17 cellular contexts compared by ENCODE assay signal in genomic region chr6:21609881-21610329, GRCh38. TPM values are rescaled to one million over a fixed set of nuclear protein-coding genes. Genes with fewer than 3 reads are reported as not detected.
DNase-seq lines count a peak whose midpoint lies in the region; ATAC-seq, FAIRE-seq and TF ChIP-seq lines count a peak whose summit lies in the region.
"Had no signal": no experiment of that assay in that cellular context is flagged by ENCODE, and none has a peak within 500 bp of the region (broad histone marks: within the 10 kb centered on the region; RNA-seq: fewer than 3 reads in every experiment).

No MANE protein-coding gene starts in this region.

- TF ChIP-seq POLR2A in HepG2 (IDR thresholded peaks at IDR 0.05; ENCODE audit: insufficient read depth in 1 of 2, low read depth in 2 of 2, low read length in 2 of 2) (no peak), right lobe of liver (IDR thresholded peaks at IDR 0.05) (no peak), testis (IDR thresholded peaks at IDR 0.05) (no peak)

- H3F3A ChIP-seq in SU-DHL-6 (ENCODE audit: insufficient read depth): no peaks in the 10 kb centered on the region

- CTCF ChIA-PET in HepG2 (lab: Yijun Ruan, JAX; ENCODE audit: low intra/inter-chr PET ratio, low total read pairs): no interaction called here
- CTCF ChIA-PET in activated CD4-positive, alpha-beta T cell treated with anti-CD3 and anti-CD28 coated beads, Interleukin-2, amount 10 ng/mL, durations not matched to agents 7 days and 5 days (lab: Charles Lee): no interaction called here

- H3K27ac ChIP-seq in HepG2 (ENCODE audit: extremely low read length, insufficient read depth, low read length) (no peak overlapping the region), right lobe of liver (no peak overlapping the region), Karpas-422 (ENCODE audit: low read length) (no peak overlapping the region), SU-DHL-6 (ENCODE audit: low read depth, low read length) (peak overlapping the region; percentile 45; the same call in 1 of the 2 replicates), testis (no peak overlapping the region)
- H3K27ac ChIP-seq in effector memory CD4-positive, alpha-beta T cell (ENCODE audit: insufficient read depth, low read length, poor library complexity, severe bottlenecking): no peak overlapping the region
- H3K27ac ChIP-seq: 22Rv1, RWPE1, SJCRH30 had no signal

- no peaks in the 10 kb centered on the region for H3K4me1 Mint-ChIP-seq in activated CD4-positive, alpha-beta T cell treated with anti-CD3 and anti-CD28 coated beads, Interleukin-2, amount 10 ng/mL, durations not matched to agents 7 days and 5 days

- no peak overlapping the region for H3K27ac Mint-ChIP-seq in activated CD4-positive, alpha-beta T cell treated with anti-CD3 and anti-CD28 coated beads, Interleukin-2, amount 10 ng/mL, durations not matched to agents 7 days and 5 days

- H3K4me3 ChIP-seq in HepG2 (replicated peaks in 1 of 3; ENCODE audit: insufficient read depth in 1 of 3, low read depth in 2 of 3, low read length in 3 of 3) (no peak overlapping the region), right lobe of liver (no peak overlapping the region), Karpas-422 (ENCODE audit: low read length) (no peak overlapping the region), SU-DHL-6 (ENCODE audit: insufficient read depth, low read length, poor library complexity, severe bottlenecking) (no peak overlapping the region), testis (peak overlapping the region; percentile 36 to 42)
- H3K4me3 ChIP-seq in effector memory CD4-positive, alpha-beta T cell (ENCODE audit: insufficient read depth, low read depth, low read length, poor library complexity, severe bottlenecking): no peak overlapping the region
- H3K4me3 ChIP-seq: SJCRH30 had no signal

- BruUV-seq in HepG2 (replicated peaks; lab: Mats Ljungman, UMichigan): no TSS peak

- 83% methylated on average over 13 of the region's 28 CpGs for WGBS in HepG2 (ENCODE audit: low lambda C conversion rate)
- no CpG with 5 or more reads among the region's 28 CpGs for WGBS in right lobe of liver (ENCODE audit: insufficient coverage, low coverage, low lambda C conversion rate, missing lambda C conversion rate)
- WGBS in testis, 2 donors: 76% methylated on average over 18 of the region's 28 CpGs; no CpG with 5 or more reads in 1 of the 2 donors

- H3K4me2 ChIP-seq in HepG2 (ENCODE audit: low read depth, low read length) (no peak overlapping the region), Karpas-422 (ENCODE audit: low read depth, low read length, poor library complexity, severe bottlenecking) (peak overlapping the region; percentile 34), SU-DHL-6 (ENCODE audit: low read depth, low read length, poor library complexity, severe bottlenecking) (peak overlapping the region; percentile 18)

- H4K20me1 ChIP-seq in HepG2 (ENCODE audit: insufficient read depth, low read length) (no peaks in the 10 kb centered on the region), Karpas-422 (ENCODE audit: insufficient read depth, low read depth, low read length) (no peaks in the 10 kb centered on the region), SU-DHL-6 (ENCODE audit: low read depth, low read length) (no peaks in the 10 kb centered on the region)

- H3K4me1 ChIP-seq in HepG2 (ENCODE audit: insufficient read depth, low read length): no peaks in the 10 kb centered on the region
- no peaks in the 10 kb centered on the region for H3K4me1 ChIP-seq in right lobe of liver
- H3K4me1 ChIP-seq in Karpas-422 (ENCODE audit: low read length): peaks cover 14% of the 10 kb centered on the region
- H3K4me1 ChIP-seq in testis: no peaks in the 10 kb centered on the region
- no peaks in the 10 kb centered on the region for H3K4me1 ChIP-seq in effector memory CD4-positive, alpha-beta T cell (ENCODE audit: control insufficient read depth, insufficient read depth, low read length, poor library complexity, severe bottlenecking)
- H3K4me1 ChIP-seq: SJCRH30 had no signal

- no peak for FAIRE-seq in HepG2 (lab: Jason Lieb, UNC)

- TF ChIP-seq CTCF in HepG2 (CRISPR knock-in tag; IDR thresholded peaks at IDR 0.05) (no peak), right lobe of liver (IDR thresholded peaks at IDR 0.05) (no peak), SU-DHL-6 (IDR thresholded peaks at IDR 0.05; ENCODE audit: insufficient read depth, low read length, poor library complexity, severe bottlenecking) (no peak), testis (IDR thresholded peaks at IDR 0.05) (no peak)

- POLR2A ChIA-PET in HepG2 (lab: Yijun Ruan, JAX): no interaction called here
- POLR2A ChIA-PET in activated CD4-positive, alpha-beta T cell treated with anti-CD3 and anti-CD28 coated beads, Interleukin-2, amount 10 ng/mL, durations not matched to agents 7 days and 5 days (lab: Charles Lee): no interaction called here

- DNase-seq in HepG2 (ENCODE audit: low spot score) (no peak), right lobe of liver (no peak), Karpas-422 (no peak), testis (peak; percentile 24), COR-L47 (lab: John Stamatoyannopoulos, UW) (no peak)
- no peak for DNase-seq in effector memory CD4-positive, alpha-beta T cell
- DNase-seq in activated CD4-positive, alpha-beta T cell treated with anti-CD3 and anti-CD28 coated beads, Interleukin-2, amount 10 ng/mL, durations not matched to agents 7 days and 5 days: no peak
- DNase-seq: DMS 273 treated with DMSO at 0.1 percent for 48 hours, MM.1S, NCI-H187 treated with DMSO at 0.1 percent for 48 hours, NCI-H345, NCI-H526 treated with DMSO at 0.1 percent for 48 hours, PC-3, SJCRH30 had no signal

- intact Hi-C loops in HepG2 (cut with micrococcal nuclease; ENCODE audit: unreplicated experiment): no loop called here
- intact Hi-C loops in right lobe of liver (cut with DNase I): no loop called here
- intact Hi-C loops in testis (cut with DNase I; ENCODE audit: low total_unique reads): no loop called here

- no peaks in the 10 kb centered on the region for H3K9me3 Mint-ChIP-seq in activated CD4-positive, alpha-beta T cell treated with anti-CD3 and anti-CD28 coated beads, Interleukin-2, amount 10 ng/mL, durations not matched to agents 7 days and 5 days

- H3K9me2 ChIP-seq in Karpas-422 (replicated peaks; ENCODE audit: insufficient read depth, low read length) (no peaks in the 10 kb centered on the region), SU-DHL-6 (replicated peaks; ENCODE audit: insufficient read depth, low read length) (no peaks in the 10 kb centered on the region)

- no peak overlapping the region for H2AFZ ChIP-seq in HepG2 (ENCODE audit: low read length)
- no peak overlapping the region for H2AFZ ChIP-seq in Karpas-422 (ENCODE audit: low read length)
- no peak overlapping the region for H2AFZ ChIP-seq in SU-DHL-6 (ENCODE audit: low read depth, low read length, severe bottlenecking)

- no peak for TF ChIP-seq RAD21 in HepG2 (CRISPR knock-in tag; IDR thresholded peaks at IDR 0.05)

- H3K36me3 ChIP-seq in HepG2 (replicated peaks in 1 of 2; ENCODE audit: control insufficient read depth in 1 of 2, insufficient read depth in 2 of 2, low read length in 2 of 2) (no peaks in the 10 kb centered on the region), right lobe of liver (no peaks in the 10 kb centered on the region), Karpas-422 (ENCODE audit: insufficient read depth, low read length) (no peaks in the 10 kb centered on the region), SU-DHL-6 (ENCODE audit: low read length) (no peaks in the 10 kb centered on the region), testis (ENCODE audit: low read depth, missing control alignments) (no peaks in the 10 kb centered on the region)
- H3K36me3 ChIP-seq in effector memory CD4-positive, alpha-beta T cell (ENCODE audit: control insufficient read depth, insufficient read depth, low read length): no peaks in the 10 kb centered on the region
- H3K36me3 ChIP-seq: SJCRH30 had no signal

- H3K9me3 ChIP-seq in HepG2 (ENCODE audit: low read length): no peaks in the 10 kb centered on the region
- no peaks in the 10 kb centered on the region for H3K9me3 ChIP-seq in right lobe of liver
- H3K9me3 ChIP-seq in Karpas-422 (ENCODE audit: low read length): no peaks in the 10 kb centered on the region
- no peaks in the 10 kb centered on the region for H3K9me3 ChIP-seq in SU-DHL-6 (ENCODE audit: insufficient read depth, low read length)
- no peaks in the 10 kb centered on the region for H3K9me3 ChIP-seq in testis
- no peaks in the 10 kb centered on the region for H3K9me3 ChIP-seq in effector memory CD4-positive, alpha-beta T cell (ENCODE audit: control insufficient read depth, low read length)
- H3K9me3 ChIP-seq: SJCRH30 had no signal

- no peak overlapping the region for H3K4me3 Mint-ChIP-seq in activated CD4-positive, alpha-beta T cell treated with anti-CD3 and anti-CD28 coated beads, Interleukin-2, amount 10 ng/mL, durations not matched to agents 7 days and 5 days

- in situ Hi-C loops in HepG2 (cut with HindIII; ENCODE audit: extremely low pct_ligation_motif_present, low pct_unique_long_range_greater_than_20kb): no loop called here

- H3K9ac ChIP-seq in HepG2 (ENCODE audit: insufficient read depth, low read depth, low read length): no peak overlapping the region
- no peak overlapping the region for H3K9ac ChIP-seq in Karpas-422 (ENCODE audit: low read length)
- peak overlapping the region; percentile 18; the same call in 1 of the 2 replicates for H3K9ac ChIP-seq in SU-DHL-6 (ENCODE audit: low read length)

- H3K27me3 ChIP-seq in HepG2 (ENCODE audit: control insufficient read depth in 1 of 2, insufficient read depth in 2 of 2, low read length in 2 of 2) (no peaks in the 10 kb centered on the region; a peak in 1 of 5 replicates), right lobe of liver (no peaks in the 10 kb centered on the region), Karpas-422 (ENCODE audit: low read length) (no peaks in the 10 kb centered on the region), SU-DHL-6 (ENCODE audit: low read length) (no peaks in the 10 kb centered on the region), testis (no peaks in the 10 kb centered on the region)
- H3K27me3 ChIP-seq in effector memory CD4-positive, alpha-beta T cell (replicated peaks; ENCODE audit: control insufficient read depth, insufficient read depth, low read length, poor library complexity, severe bottlenecking): no peaks in the 10 kb centered on the region
- H3K27me3 ChIP-seq: SJCRH30 had no signal

- TF ChIP-seq EP300 in HepG2 (IDR thresholded peaks at IDR 0.05; ENCODE audit: low read depth in 2 of 2, low read length in 2 of 2) (no peak), HepG2 (CRISPR knock-in tag; IDR thresholded peaks at IDR 0.05; ENCODE audit: borderline replicate concordance) (no peak)

- H3K79me2 ChIP-seq in HepG2 (ENCODE audit: insufficient read depth, low read length) (no peaks in the 10 kb centered on the region), Karpas-422 (ENCODE audit: low read length) (no peaks in the 10 kb centered on the region), SU-DHL-6 (ENCODE audit: insufficient read depth, low read length) (no peaks in the 10 kb centered on the region)

- H3K27me3 Mint-ChIP-seq in activated CD4-positive, alpha-beta T cell treated with anti-CD3 and anti-CD28 coated beads, Interleukin-2, amount 10 ng/mL, durations not matched to agents 7 days and 5 days: peaks cover under 1% of the 10 kb centered on the region

- no peak for ATAC-seq in HepG2
- no peak for ATAC-seq in right lobe of liver
- ATAC-seq: PC-3 had no signal

- no peaks in the 10 kb centered on the region for H3K36me3 Mint-ChIP-seq in activated CD4-positive, alpha-beta T cell treated with anti-CD3 and anti-CD28 coated beads, Interleukin-2, amount 10 ng/mL, durations not matched to agents 7 days and 5 days (ENCODE audit: low read depth)

RNA-seq across cellular contexts. Expression of gene SOX4, which starts 16.4 kb away (rescaled TPM):
- total RNA-seq in HepG2 (2016; rRNA removed; fragmentation: Illumina TruSeq; extraction: Trizol): 3.4 and 3.5 TPM in 2 replicates
- total RNA-seq in HepG2 (2016; cell fraction: cytosol; rRNA removed; fragmentation: Illumina TruSeq; extraction: Trizol; ENCODE audit: low read depth): 0.18 and 0.20 TPM in 2 replicates
- total RNA-seq in HepG2 (2016; cell fraction: insoluble cytoplasmic fraction; rRNA removed; fragmentation: Illumina TruSeq; extraction: Trizol): 3.4 TPM in 2 replicates
- total RNA-seq in HepG2 (2016; cell fraction: membrane; rRNA removed; fragmentation: Illumina TruSeq; extraction: Trizol): 1.1 TPM in 2 replicates
- total RNA-seq in HepG2 (2016; cell fraction: nucleus; rRNA removed; fragmentation: Illumina TruSeq; extraction: Trizol): 2.5 and 2.8 TPM in 2 replicates
- 2.5 and 2.6 TPM in 2 replicates for polyA plus RNA-seq in HepG2 (2011; rRNA removed)
- polyA plus RNA-seq in HepG2 (2011; cell fraction: cytosol; rRNA removed): 1.2 and 1.4 TPM in 2 replicates
- 2.9 TPM in 2 replicates for polyA plus RNA-seq in HepG2 (2011; cell fraction: nucleus; rRNA removed)
- polyA plus RNA-seq in HepG2 (2012): 1.4 and 2.9 TPM in 2 replicates
- polyA plus RNA-seq in HepG2 (2016; cell fraction: cytosol; fragmentation: Illumina TruSeq; extraction: Trizol; ENCODE audit: low read depth): 0.12 and 0.15 TPM in 2 replicates
- 3.1 and 3.8 TPM in 2 replicates for polyA plus RNA-seq in HepG2 (2016; cell fraction: insoluble cytoplasmic fraction; fragmentation: Illumina TruSeq; extraction: Trizol; ENCODE audit: low read depth)
- 0.39 and 0.47 TPM in 2 replicates for polyA plus RNA-seq in HepG2 (2016; cell fraction: membrane; fragmentation: Illumina TruSeq; extraction: Trizol; ENCODE audit: low read depth)
- polyA plus RNA-seq in HepG2 (2016; cell fraction: nucleus; fragmentation: Illumina TruSeq; extraction: Trizol; ENCODE audit: insufficient read depth, low read depth): 4.1 and 4.3 TPM in 2 replicates
- 2.9 and 3.1 TPM in 2 replicates for polyA minus RNA-seq in HepG2 (2011; rRNA and poly(A)+ RNA removed; ENCODE audit: low replicate concordance)
- 3.3 and 4.1 TPM in 2 replicates for polyA minus RNA-seq in HepG2 (2011; cell fraction: cytosol; rRNA and poly(A)+ RNA removed)
- 2.1 and 3.0 TPM in 2 replicates for polyA minus RNA-seq in HepG2 (2011; cell fraction: nucleus; rRNA and poly(A)+ RNA removed)
- total RNA-seq in right lobe of liver: 10 to 100 TPM in 1 of 6 experiments, 1 to 10 TPM in 4, under 1 TPM in 1; 0.81 to 22.5 (median 2.4) TPM
- 5.0 and 5.3 TPM in 2 replicates for total RNA-seq in Karpas-422 (2014; rRNA removed; shearing (Covaris generic); ENCODE audit: low replicate concordance)
- 10 to 100 TPM; 42.9 to 43.9 TPM for total RNA-seq in testis
- 16.1 TPM for polyA plus RNA-seq in testis (ENCODE audit: insufficient read depth, low read depth, low replicate concordance)
- total RNA-seq in activated CD4-positive, alpha-beta T cell treated with anti-CD3 and anti-CD28 coated beads, Interleukin-2, amount 10 ng/mL, durations not matched to agents 7 days and 5 days: 1 to 10 TPM; 1.4 TPM

Comparison
In these comparisons a context has a peak if more than half of its experiments do, and no peak if none do; other contexts are left out.
1. H3K4me3 ChIP-seq: peak in testis (2 of 2); none in HepG2 (0 of 3), right lobe of liver (0 of 3), Karpas-422 (single experiment), SU-DHL-6 (single experiment) and effector memory CD4-positive, alpha-beta T cell (single experiment).